In the genomic region with DNA sequence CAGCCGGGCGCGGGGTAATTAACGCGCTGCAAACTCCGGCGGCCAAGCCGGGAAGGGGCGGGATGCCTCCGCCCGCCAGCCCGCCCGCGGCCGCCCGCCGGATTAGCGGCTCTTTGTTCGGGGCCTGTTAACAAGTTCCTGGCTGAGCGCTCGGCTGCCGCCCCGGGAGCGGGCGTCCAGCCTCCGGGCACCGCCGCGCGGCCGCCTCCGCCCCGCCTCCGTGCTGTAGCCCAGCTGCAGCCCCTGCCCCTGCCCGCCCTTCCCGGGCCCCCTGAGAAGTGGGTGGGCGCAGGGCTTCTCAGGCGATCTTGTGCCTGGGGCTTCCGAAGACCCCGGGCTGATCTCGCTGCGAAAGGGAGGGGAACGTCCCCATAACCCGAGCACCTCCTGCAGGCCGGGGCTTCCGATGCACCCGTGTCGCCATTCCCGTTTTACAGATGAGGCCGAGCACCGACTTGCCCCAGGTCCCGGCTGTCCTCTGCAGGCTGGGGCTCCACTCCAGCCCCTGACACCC, we compare ENCODE assay signal across 8 cellular contexts. TPM values are rescaled to one million over a fixed set of nuclear protein-coding genes. Genes with fewer than 3 reads are reported as not detected.
DNase-seq lines count a peak whose midpoint lies in the region; ATAC-seq, FAIRE-seq and TF ChIP-seq lines count a peak whose summit lies in the region.

No MANE protein-coding gene starts in this region.

- peak; percentile 51 to 63 for TF ChIP-seq RAD21 in H1 (IDR thresholded peaks at IDR 0.05 in 1 of 2, conservative IDR thresholded peaks at IDR 0.05 in 1 of 2; ENCODE audit: low read depth in 2 of 2, low read length in 2 of 2)

- H4K91ac ChIP-seq in H1 (replicated peaks; ENCODE audit: insufficient read length, low read length) = no peak overlapping the region

- no peaks in the 10 kb centered on the region for H3K36me3 Mint-ChIP-seq in activated CD4-positive, alpha-beta T cell treated with anti-CD3 and anti-CD28 coated beads for 36 hours (ENCODE audit: low read depth)
- H3K36me3 Mint-ChIP-seq in nephron progenitor cell (ENCODE audit: low read depth) = no peaks in the 10 kb centered on the region

- no peaks in the 10 kb centered on the region for H3K79me2 ChIP-seq in PC-3 (ENCODE audit: low read length)
- H3K79me2 ChIP-seq in H1 (ENCODE audit: control insufficient read depth in 1 of 2, insufficient read depth in 2 of 2, low read length in 2 of 2) = no peaks in the 10 kb centered on the region

- H3K4me3 ChIP-seq in PC-3 (ENCODE audit: low read length) (peak overlapping the region; percentile 68), H1 (ENCODE audit: extremely low read depth in 1 of 4, insufficient read depth in 2 of 4, low read depth in 3 of 4, low read length in 4 of 4) (peak overlapping the region; percentile 28 to 66 (median 48))

- H3F3A ChIP-seq in PC-3 (ENCODE audit: low read length, unreplicated experiment) = no peaks in the 10 kb centered on the region

- peak overlapping the region; percentile 75 for H2AFZ ChIP-seq in PC-3 (ENCODE audit: low read length)
- H2AFZ ChIP-seq in H1 (ENCODE audit: low read length) = no peak overlapping the region

- H2BK5ac ChIP-seq in H1 (ENCODE audit: low read depth, low read length) = no peak overlapping the region

- H4K8ac ChIP-seq in H1 (ENCODE audit: extremely low read depth, insufficient read depth, low read length) = 0 out of 2 replicates have a peak overlapping the region, but pooled peaks have one; percentile 12

- H2AK5ac ChIP-seq in H1 (ENCODE audit: low read depth, low read length) = no peak overlapping the region

- H3K4ac ChIP-seq in H1 (replicated peaks; ENCODE audit: insufficient read length, low read depth, low read length) = no peak overlapping the region

- no TSS peak for BruUV-seq in PC-3 (replicated peaks; lab: Mats Ljungman, UMichigan)

- H3K14ac ChIP-seq in H1 (ENCODE audit: insufficient read length) = no peak overlapping the region

- H3K4me1 ChIP-seq in PC-3 (ENCODE audit: insufficient read depth, low read length) (peaks cover 17% of the 10 kb centered on the region), H1 (replicated peaks in 1 of 4; ENCODE audit: control insufficient read depth in 3 of 4, insufficient read depth in 4 of 4, low read length in 3 of 4) (peaks cover 4 to 42% (median 19%) of the 10 kb centered on the region in 4 experiments)

- no peak overlapping the region for H2BK12ac ChIP-seq in H1 (ENCODE audit: low read depth, low read length)

- H4K5ac ChIP-seq in H1 (ENCODE audit: insufficient read length, low read depth, low read length) = no peak overlapping the region

- H3K23ac ChIP-seq in H1 (ENCODE audit: insufficient read length) = no peak overlapping the region

- H3K9me2 ChIP-seq in PC-3 (replicated peaks; ENCODE audit: low read length) = no peaks in the 10 kb centered on the region

- H3K27me3 ChIP-seq in PC-3 (ENCODE audit: low read length) = no peaks in the 10 kb centered on the region
- peaks cover 0 to 7% (median 4%) of the 10 kb centered on the region in 4 experiments; a peak in 2 of 7 replicates for H3K27me3 ChIP-seq in H1 (replicated peaks in 1 of 4; ENCODE audit: control insufficient read depth in 3 of 4, extremely low read depth in 1 of 4, insufficient read depth in 3 of 4, low read length in 3 of 4)

- H2BK20ac ChIP-seq in H1 (ENCODE audit: low read length) = no peak overlapping the region

- H3K9me3 Mint-ChIP-seq in activated CD4-positive, alpha-beta T cell treated with anti-CD3 and anti-CD28 coated beads for 36 hours (ENCODE audit: low read depth) = no peaks in the 10 kb centered on the region
- no peaks in the 10 kb centered on the region for H3K9me3 Mint-ChIP-seq in nephron progenitor cell

- H3K79me1 ChIP-seq in H1 (ENCODE audit: low read depth, low read length) = no peaks in the 10 kb centered on the region; the same call in 1 of the 2 replicates

- H3K56ac ChIP-seq in H1 (replicated peaks; ENCODE audit: insufficient read length, low read depth, low read length) = no peak overlapping the region

- H3K18ac ChIP-seq in H1 (ENCODE audit: extremely low read depth, low read length) = no peak overlapping the region; the same call in 1 of the 2 replicates

- H3K27ac ChIP-seq in PC-3 (ENCODE audit: low read length) (no peak overlapping the region), H1 (ENCODE audit: low read depth, low read length) (no peak overlapping the region)

- peak; percentile 54 for ATAC-seq in activated CD4-positive, alpha-beta T cell treated with anti-CD3 and anti-CD28 coated beads for 36 hours
- peak; percentile 40 for ATAC-seq in HG02588 (IDR thresholded peaks at IDR 0.05; ENCODE audit: unreplicated experiment)
- ATAC-seq in PC-3 = peak; percentile 35
- no peak for ATAC-seq in GM21367 (IDR thresholded peaks at IDR 0.05; ENCODE audit: unreplicated experiment)

- H3K27me3 Mint-ChIP-seq in activated CD4-positive, alpha-beta T cell treated with anti-CD3 and anti-CD28 coated beads for 36 hours = peaks cover 60% of the 10 kb centered on the region
- H3K27me3 Mint-ChIP-seq in nephron progenitor cell (ENCODE audit: low read depth, poor library complexity) = peaks cover 97% of the 10 kb centered on the region

- H3K27ac Mint-ChIP-seq in activated CD4-positive, alpha-beta T cell treated with anti-CD3 and anti-CD28 coated beads for 36 hours = no peak overlapping the region
- no peak overlapping the region for H3K27ac Mint-ChIP-seq in nephron progenitor cell

- 6% methylated on average over 10 of the region's 52 CpGs; no CpG with 5 or more reads in 1 of the 2 experiments for WGBS in H1 (ENCODE audit: extremely low coverage in 1 of 2, insufficient coverage in 1 of 2, insufficient read length in 1 of 2, insufficient replicate concordance in 2 of 2, low coverage in 1 of 2, low lambda C conversion rate in 2 of 2, missing lambda C conversion rate in 1 of 2), 2 experiments

- CTCF ChIA-PET in activated CD4-positive, alpha-beta T cell treated with anti-CD3 and anti-CD28 coated beads for 36 hours (lab: Charles Lee) = interaction anchor here (0.8 kb wide), 1 partner anchor 152 kb away, joined by 3 read pairs; no protein-coding TSS in a partner anchor
- CTCF ChIA-PET in PC-3 (lab: Charles Lee) = no interaction called here
- CTCF ChIA-PET in H1 (lab: Charles Lee; ENCODE audit: partially characterized antibody) = interaction anchor here (1.0 to 2.1 kb wide), 4 partner anchors 10 to 157 kb away, joined by 3 to 12 read pairs (median 4); no protein-coding TSS in a partner anchor

- H3K23me2 ChIP-seq in H1 (ENCODE audit: low read depth, low read length) = peaks cover 7% of the 10 kb centered on the region; the same call in 1 of the 2 replicates

- H2BK120ac ChIP-seq in H1 (replicated peaks; ENCODE audit: low read depth, low read length) = no peak overlapping the region

- H3K4me3 Mint-ChIP-seq in activated CD4-positive, alpha-beta T cell treated with anti-CD3 and anti-CD28 coated beads for 36 hours = no peak overlapping the region
- H3K4me3 Mint-ChIP-seq in nephron progenitor cell = peak overlapping the region; percentile 58

- H4K20me1 ChIP-seq in PC-3 (ENCODE audit: low read length) (no peaks in the 10 kb centered on the region), H1 (replicated peaks in 1 of 2; ENCODE audit: control insufficient read depth in 1 of 2, insufficient read depth in 2 of 2, low read length in 2 of 2) (peaks cover 0 to 3% of the 10 kb centered on the region in 2 experiments)

- intact Hi-C loops in activated CD4-positive, alpha-beta T cell treated with anti-CD3 and anti-CD28 coated beads for 36 hours (cut with DNase I, micrococcal nuclease) = no loop called here
- intact Hi-C loops in PC-3 (cut with micrococcal nuclease) = loop anchor here (10.0 kb wide), 1 partner anchor 153 kb away; no protein-coding TSS in a partner anchor

- peaks cover 5% of the 10 kb centered on the region for H3K4me1 Mint-ChIP-seq in activated CD4-positive, alpha-beta T cell treated with anti-CD3 and anti-CD28 coated beads for 36 hours
- H3K4me1 Mint-ChIP-seq in nephron progenitor cell = peaks cover 5% of the 10 kb centered on the region

- H3K9ac ChIP-seq in PC-3 (ENCODE audit: low read length) (no peak overlapping the region), H1 (replicated peaks in 1 of 4; ENCODE audit: extremely low read depth in 1 of 4, low read depth in 3 of 4, low read length in 3 of 4) (no peak overlapping the region; a peak in 1 of 7 replicates)

- no peak for TF ChIP-seq EP300 in H1 (IDR thresholded peaks at IDR 0.05; ENCODE audit: borderline replicate concordance in 1 of 2, low read depth in 2 of 2, low read length in 2 of 2)

- peak overlapping the region; percentile 86 for H3K4me2 ChIP-seq in PC-3 (ENCODE audit: low read length)
- peak overlapping the region; percentile 67 to 76 for H3K4me2 ChIP-seq in H1 (ENCODE audit: insufficient read depth in 1 of 2, low read depth in 2 of 2, low read length in 2 of 2)

- FAIRE-seq in H1 (lab: Jason Lieb, UNC) = no peak

- H3K36me3 ChIP-seq in PC-3 (ENCODE audit: low read depth, low read length) (no peaks in the 10 kb centered on the region), H1 (ENCODE audit: control insufficient read depth in 2 of 4, insufficient read depth in 4 of 4, low read length in 3 of 4) (no peaks in the 10 kb centered on the region)

- no peaks in the 10 kb centered on the region for H3K9me3 ChIP-seq in PC-3 (ENCODE audit: low read length)
- H3K9me3 ChIP-seq in H1 (ENCODE audit: insufficient read depth in 2 of 2, low read depth in 1 of 2, low read length in 1 of 2) = no peaks in the 10 kb centered on the region

- H2BK15ac ChIP-seq in H1 (ENCODE audit: low read length) = no peak overlapping the region

- TF ChIP-seq POLR2A in H1 (IDR thresholded peaks at IDR 0.05; ENCODE audit: control extremely low read depth in 1 of 2, low read depth in 2 of 2, low read length in 2 of 2) = no peak

- DNase-seq in activated CD4-positive, alpha-beta T cell treated with anti-CD3 and anti-CD28 coated beads for 36 hours = peak; percentile 53
- no peak for DNase-seq in activated CD4-positive, alpha-beta T cell treated with anti-CD3 and anti-CD28 coated beads, Interleukin-2, amount 50 U/mL, for 4 hours
- DNase-seq in PC-3 = peak; percentile 37
- DNase-seq in H1 (ENCODE audit: low read depth in 1 of 2, low spot score in 2 of 2) = peak in 1 of 2 experiments; percentile 79
- DNase-seq in nephron progenitor cell = peak; percentile 63
- no peak for DNase-seq in cerebellum (ENCODE audit: low spot score)

- TF ChIP-seq CTCF in PC-3 (conservative IDR thresholded peaks at IDR 0.05; ENCODE audit: low read depth, low read length) = peak; percentile 67
- peak in 2 of 3 experiments; percentile 58 to 75; a peak in 3 of 4 replicates for TF ChIP-seq CTCF in H1 (IDR thresholded peaks at IDR 0.05; ENCODE audit: control extremely low read depth in 1 of 3, insufficient read depth in 1 of 3, low read depth in 1 of 3, low read length in 3 of 3)
- peak; percentile 38 for TF ChIP-seq CTCF in nephron progenitor cell (IDR thresholded peaks at IDR 0.05)

- POLR2A ChIA-PET in activated CD4-positive, alpha-beta T cell treated with anti-CD3 and anti-CD28 coated beads for 36 hours (lab: Charles Lee) = no interaction called here
- POLR2A ChIA-PET in PC-3 (lab: Charles Lee; ENCODE audit: unreplicated experiment) = no interaction called here
- POLR2A ChIA-PET in H1 (lab: Charles Lee; ENCODE audit: partially characterized antibody) = interaction anchor here (1.1 kb wide), 1 partner anchor 12 kb away, joined by 3 read pairs; no protein-coding TSS in a partner anchor

RNA-seq across cellular contexts. Expression of a gene that starts 7.6 kb away (rescaled TPM):
- not detected for total RNA-seq in activated CD4-positive, alpha-beta T cell treated with anti-CD3 and anti-CD28 coated beads for 36 hours
- 0.07 and 0.46 TPM in 2 replicates for total RNA-seq in PC-3 (2014; rRNA removed)
- total RNA-seq in H1 (2021; fragmentation: NEBNext Ultra II Directional; extraction: Animal tissue kit (Norgen Biotek cat#: 25700)) = 4.0 and 4.1 TPM in 2 replicates
- polyA plus RNA-seq in H1 (2011; rRNA removed) = 7.6 and 11.1 TPM in 2 replicates
- polyA plus RNA-seq in H1 (2011; cell fraction: cytosol; rRNA removed) = 5.5 TPM
- polyA plus RNA-seq in H1 (2011; cell fraction: nucleus; rRNA removed) = 11.1 TPM
- 4.2 to 10.8 TPM (median 8.7 TPM) in 4 replicates for polyA plus RNA-seq in H1 (2012, experiment 1 of 2)
- polyA plus RNA-seq in H1 (2012, experiment 2 of 2) = 5.7 TPM
- 3.8 TPM for polyA plus RNA-seq in H1 (2013, experiment 1 of 2)
- 4.2 TPM for polyA plus RNA-seq in H1 (2013, experiment 2 of 2)
- polyA minus RNA-seq in H1 (2011; rRNA and poly(A)+ RNA removed) = 4.4 and 5.4 TPM in 2 replicates
- polyA minus RNA-seq in H1 (2011; cell fraction: cytosol; rRNA and poly(A)+ RNA removed) = 5.1 TPM
- polyA minus RNA-seq in H1 (2011; cell fraction: nucleus; rRNA and poly(A)+ RNA removed) = 4.8 TPM
- total RNA-seq in cerebellum = 9.3 TPM

Comparison
In these comparisons a context has a peak if more than half of its experiments do, and no peak if none do; other contexts are left out.
1. DNase-seq: peak in activated CD4-positive, alpha-beta T cell treated with anti-CD3 and anti-CD28 coated beads for 36 hours (single experiment), PC-3 (single experiment) and nephron progenitor cell (single experiment); none in activated CD4-positive, alpha-beta T cell treated with anti-CD3 and anti-CD28 coated beads, Interleukin-2, amount 50 U/mL, for 4 hours (0 of 2) and cerebellum (single experiment).
2. Peak in every context shown above with its lines, with median percentiles within 50 percentile points of each other: CTCF ChIP-seq.